ENCODE assay signal across 21 cellular contexts in the genomic region with DNA sequence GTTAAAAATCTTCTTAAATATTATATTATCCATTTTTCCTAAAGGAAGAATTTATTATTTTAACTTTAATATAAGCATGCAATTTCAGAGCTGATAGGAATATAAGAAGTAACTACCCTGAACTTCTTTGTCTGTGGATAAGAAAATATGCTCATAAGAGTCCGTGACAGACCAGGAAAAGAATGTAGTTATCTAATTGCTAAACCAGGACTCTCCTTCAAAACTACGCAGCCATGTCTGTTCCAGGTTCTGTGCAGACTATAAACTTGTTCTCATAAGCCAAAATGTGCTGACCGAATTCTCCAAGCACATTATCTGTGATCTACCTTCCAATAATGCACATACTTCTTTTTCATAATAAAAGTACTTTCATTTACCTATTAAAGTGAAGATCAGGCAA.
DNase-seq lines count a peak whose midpoint lies in the region; ATAC-seq, FAIRE-seq and TF ChIP-seq lines count a peak whose summit lies in the region.
"Had no signal": no experiment of that assay in that cellular context is flagged by ENCODE, and none has a peak within 500 bp of the region (broad histone marks: within the 10 kb centered on the region; RNA-seq: fewer than 3 reads in every experiment).

No MANE protein-coding gene starts in this region.

- H3K27me3 Mint-ChIP-seq in astrocyte (ENCODE audit: low read depth, unreplicated experiment), result no peaks in the 10 kb centered on the region
- H3K27me3 Mint-ChIP-seq: CD8-positive, alpha-beta memory T cell had no signal

- 18 to 35% methylated on average over 3 of the region's 3 CpGs for WGBS in heart right ventricle, 2 donors
- WGBS in trophoblast cell (ENCODE audit: extremely low coverage, insufficient coverage, insufficient read length), result no CpG with 5 or more reads among the region's 3 CpGs

- H2BK5ac ChIP-seq in trophoblast cell (ENCODE audit: low read depth, low read length, poor library complexity), result no peak overlapping the region

- H3K4me1 ChIP-seq in astrocyte (ENCODE audit: insufficient read depth, low read length) (no peaks in the 10 kb centered on the region), heart right ventricle (peaks cover 0 to 35% (median 11%) of the 10 kb centered on the region in 9 donors), trophoblast cell (ENCODE audit: control insufficient read depth in 1 of 2, insufficient read depth in 2 of 2, low read length in 2 of 2) (peaks cover 0 to 3% of the 10 kb centered on the region in 2 experiments)
- H3K4me1 ChIP-seq: BLaER1, Peyer's patch had no signal

- H3K4me2 ChIP-seq in astrocyte (ENCODE audit: low read length) (no peak overlapping the region), trophoblast cell (ENCODE audit: low read length) (no peak overlapping the region)
- H3K4me2 ChIP-seq: BLaER1 had no signal

- H3K23ac ChIP-seq in trophoblast cell (ENCODE audit: low read length), result no peak overlapping the region

- no peak overlapping the region for H2AK5ac ChIP-seq in trophoblast cell (ENCODE audit: low read length)

- intact Hi-C loops in heart right ventricle (cut with DNase I), result no loop called here

- peak; percentile 3 for DNase-seq in Daoy (ENCODE audit: low read depth)
- DNase-seq in astrocyte (ENCODE audit: low read depth), result peak; percentile 24
- DNase-seq in heart right ventricle, result no peak
- DNase-seq in trophoblast cell, result peak; percentile 9 to 38
- DNase-seq in NCI-H1436 (lab: John Stamatoyannopoulos, UW), result no peak
- DNase-seq in globus pallidus (ENCODE audit: low spot score), result no peak
- DNase-seq: CD8-positive, alpha-beta memory T cell; DND-41; GF-D8; H9; MG63; NCI-H1092; NCI-H1694; NCI-H524; Peyer's patch; SHP77 had no signal

- H4K20me1 ChIP-seq in astrocyte (ENCODE audit: insufficient read depth, low read length), result no peaks in the 10 kb centered on the region
- H4K20me1 ChIP-seq: BLaER1 had no signal

- no peak overlapping the region for H3K27ac Mint-ChIP-seq in astrocyte (ENCODE audit: unreplicated experiment)
- H3K27ac Mint-ChIP-seq: CD8-positive, alpha-beta memory T cell had no signal

- no peak overlapping the region for H3K18ac ChIP-seq in trophoblast cell (ENCODE audit: low read length)

- H3K9me3 ChIP-seq in astrocyte (ENCODE audit: insufficient read depth, low read depth, low read length), result no peaks in the 10 kb centered on the region
- H3K9me3 ChIP-seq in heart right ventricle, result peaks cover 0 to 7% (median 0%) of the 10 kb centered on the region in 11 donors
- H3K9me3 ChIP-seq in trophoblast cell (ENCODE audit: insufficient read depth, low read depth, low read length), result no peaks in the 10 kb centered on the region
- H3K9me3 ChIP-seq: MG63, Peyer's patch had no signal

- no peak overlapping the region for H2AFZ ChIP-seq in astrocyte (ENCODE audit: low read depth, low read length)
- no peak overlapping the region for H2AFZ ChIP-seq in trophoblast cell (ENCODE audit: insufficient read depth, low read length, poor library complexity)

- H3K27ac ChIP-seq in astrocyte (ENCODE audit: low read depth, low read length) (no peak overlapping the region), heart right ventricle (peak overlapping the region; percentile 9 to 90 (median 82)), trophoblast cell (ENCODE audit: low read depth, low read length) (no peak overlapping the region)
- H3K27ac ChIP-seq: BLaER1, Peyer's patch had no signal

- TF ChIP-seq CTCF in astrocyte (IDR thresholded peaks at IDR 0.05; ENCODE audit: insufficient read depth, low read depth, low read length) (no peak), heart right ventricle (IDR thresholded peaks at IDR 0.05) (no peak)

- peaks cover 3% of the 10 kb centered on the region for H3K79me1 ChIP-seq in trophoblast cell (ENCODE audit: low read length)

- H2BK120ac ChIP-seq in trophoblast cell (ENCODE audit: insufficient read depth, low read length, poor library complexity), result no peak overlapping the region

- H3K14ac ChIP-seq in trophoblast cell (ENCODE audit: low read length), result no peak overlapping the region

- H3K79me2 ChIP-seq in astrocyte (ENCODE audit: insufficient read depth, low read length), result no peaks in the 10 kb centered on the region
- H3K79me2 ChIP-seq in trophoblast cell (ENCODE audit: control insufficient read depth, insufficient read depth, low read length, poor library complexity), result no peaks in the 10 kb centered on the region

- no peak overlapping the region for H4K91ac ChIP-seq in trophoblast cell (ENCODE audit: low read depth, low read length)

- peak in 6 of 8 donors; percentile 52 to 81 (median 72) for ATAC-seq in heart right ventricle
- ATAC-seq in GM19324 (IDR thresholded peaks at IDR 0.05; ENCODE audit: low FRiP score, unreplicated experiment), result no peak
- ATAC-seq in GM19351 (IDR thresholded peaks at IDR 0.05; ENCODE audit: unreplicated experiment), result no peak

- no peaks in the 10 kb centered on the region for H3K36me3 ChIP-seq in astrocyte (ENCODE audit: insufficient read depth, low read length)
- no peaks in the 10 kb centered on the region for H3K36me3 ChIP-seq in heart right ventricle
- no peaks in the 10 kb centered on the region for H3K36me3 ChIP-seq in trophoblast cell (ENCODE audit: control insufficient read depth in 1 of 2, insufficient read depth in 2 of 2, low read length in 2 of 2)
- H3K36me3 ChIP-seq: BLaER1, MG63, Peyer's patch had no signal

- H3K4me3 ChIP-seq in astrocyte (ENCODE audit: insufficient read depth, low read depth, low read length) (no peak overlapping the region), heart right ventricle (peak overlapping the region in 4 of 10 donors; percentile 8 to 21 (median 20)), trophoblast cell (ENCODE audit: low read depth, low read length) (no peak overlapping the region)
- H3K4me3 ChIP-seq: BLaER1, MG63, Peyer's patch had no signal

- H4K12ac ChIP-seq in trophoblast cell (ENCODE audit: low read depth, low read length), result no peak overlapping the region

- H3K4me1 Mint-ChIP-seq in astrocyte (ENCODE audit: low read depth, unreplicated experiment), result peaks cover 4% of the 10 kb centered on the region
- H3K4me1 Mint-ChIP-seq: CD8-positive, alpha-beta memory T cell had no signal

- FAIRE-seq in astrocyte (lab: Jason Lieb, UNC), result no peak
- FAIRE-seq: D721Med, GM12892 had no signal

- H2BK12ac ChIP-seq in trophoblast cell (ENCODE audit: low read length), result no peak overlapping the region

- no peak overlapping the region for H3K9ac ChIP-seq in astrocyte (ENCODE audit: low read length)
- H3K9ac ChIP-seq in trophoblast cell (ENCODE audit: low read length), result no peak overlapping the region
- H3K9ac ChIP-seq: BLaER1 had no signal

- no peaks in the 10 kb centered on the region for H3K27me3 ChIP-seq in astrocyte (ENCODE audit: insufficient read depth, low read length)
- no peaks in the 10 kb centered on the region for H3K27me3 ChIP-seq in heart right ventricle
- no peaks in the 10 kb centered on the region for H3K27me3 ChIP-seq in trophoblast cell (ENCODE audit: insufficient read depth, low read length)
- H3K27me3 ChIP-seq: BLaER1, MG63, Peyer's patch had no signal

- no peak overlapping the region for H4K8ac ChIP-seq in trophoblast cell (ENCODE audit: low read depth, low read length)

- peaks cover 4% of the 10 kb centered on the region for H3K9me3 Mint-ChIP-seq in astrocyte (ENCODE audit: unreplicated experiment)
- H3K9me3 Mint-ChIP-seq: H9 had no signal

- H3K4me3 Mint-ChIP-seq in astrocyte (ENCODE audit: unreplicated experiment), result no peak overlapping the region
- H3K4me3 Mint-ChIP-seq: CD8-positive, alpha-beta memory T cell; H9 had no signal

- no peak overlapping the region for H3K4ac ChIP-seq in trophoblast cell (ENCODE audit: low read depth, low read length)

- H3K36me3 Mint-ChIP-seq in astrocyte (ENCODE audit: low read depth, unreplicated experiment), result no peaks in the 10 kb centered on the region
- H3K36me3 Mint-ChIP-seq: CD8-positive, alpha-beta memory T cell had no signal

Comparison
In these comparisons a context has a peak if more than half of its experiments do, and no peak if none do; other contexts are left out.
1. DNase-seq: peak in Daoy (single experiment), astrocyte (single experiment) and trophoblast cell (2 of 2); none in heart right ventricle (0 of 2), NCI-H1436 (single experiment) and globus pallidus (single experiment).
2. H3K27ac ChIP-seq: peak in heart right ventricle (10 of 10); none in astrocyte (single experiment) and trophoblast cell (single experiment).
3. ATAC-seq: peak in heart right ventricle (6 of 8); none in GM19324 (single experiment) and GM19351 (single experiment).